ENCODE assay signal across 8 cellular contexts in the genomic region with DNA sequence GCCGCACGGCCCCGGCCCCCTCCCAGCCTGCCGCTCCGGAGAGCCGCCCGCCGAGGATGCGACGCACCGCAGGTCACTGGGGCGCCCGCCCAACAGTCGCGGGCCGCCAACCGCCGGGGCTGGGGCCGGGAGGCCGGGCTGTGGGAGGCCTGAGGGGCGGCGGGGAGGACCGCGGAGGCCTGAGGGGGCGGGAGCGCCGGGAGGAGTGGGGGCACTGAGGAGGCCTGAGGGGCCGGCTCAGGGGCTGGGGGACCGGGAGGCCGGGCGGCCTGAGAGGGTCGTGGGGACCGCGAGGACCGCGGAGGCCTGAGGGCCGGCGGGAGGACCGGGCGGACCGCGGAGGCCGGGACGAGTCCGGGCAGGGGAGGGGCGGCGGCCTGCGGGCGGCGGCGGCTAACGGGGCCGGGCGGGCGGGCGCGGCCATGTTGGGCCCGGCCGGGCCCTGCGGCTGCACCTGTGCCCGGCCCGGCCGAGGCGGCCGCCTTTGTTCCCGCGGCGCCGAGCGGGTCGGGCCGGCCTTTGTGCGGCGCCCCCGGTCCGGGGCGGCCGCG. TPM values are rescaled to one million over a fixed set of nuclear protein-coding genes. Genes with fewer than 3 reads are reported as not detected.
DNase-seq lines count a peak whose midpoint lies in the region; ATAC-seq and TF ChIP-seq lines count a peak whose summit lies in the region.

No MANE protein-coding gene starts in this region.

- H3K4me1 ChIP-seq in A673 (ENCODE audit: insufficient read depth, low read length, poor library complexity, severe bottlenecking) (peaks cover 28% of the 10 kb centered on the region), hepatocyte (ENCODE audit: insufficient read depth) (peaks cover 35% of the 10 kb centered on the region)

- H3K27me3 ChIP-seq in A673 (replicated peaks; ENCODE audit: insufficient read depth, low read depth, low read length, poor library complexity): no peaks in the 10 kb centered on the region
- H3K27me3 ChIP-seq in hepatocyte: no peaks in the 10 kb centered on the region

- H3K27ac ChIP-seq in A673 (ENCODE audit: low read depth, low read length, poor library complexity, severe bottlenecking): peak overlapping the region; percentile 98
- peak overlapping the region; percentile 97 for H3K27ac ChIP-seq in hepatocyte

- H3K4me1 Mint-ChIP-seq in activated B cell treated with CpG ODN at 0.5 μM for 24 hours: peaks cover 27% of the 10 kb centered on the region
- peaks cover 30% of the 10 kb centered on the region for H3K4me1 Mint-ChIP-seq in stimulated activated effector memory CD8-positive, alpha-beta T cell treated with anti-CD3 and anti-CD28 coated beads, Interleukin-12 subunit alpha, Interleukin-12 subunit beta, amount 100 ng/mL, for 72 hours

- peak overlapping the region; percentile 44 for H3K4me3 Mint-ChIP-seq in activated B cell treated with CpG ODN at 0.5 μM for 24 hours
- peak overlapping the region; percentile 82 for H3K4me3 Mint-ChIP-seq in stimulated activated effector memory CD8-positive, alpha-beta T cell treated with anti-CD3 and anti-CD28 coated beads, Interleukin-12 subunit alpha, Interleukin-12 subunit beta, amount 100 ng/mL, for 72 hours

- H3K9me3 Mint-ChIP-seq in activated B cell treated with CpG ODN at 0.5 μM for 24 hours: no peaks in the 10 kb centered on the region
- H3K9me3 Mint-ChIP-seq in stimulated activated effector memory CD8-positive, alpha-beta T cell treated with anti-CD3 and anti-CD28 coated beads, Interleukin-12 subunit alpha, Interleukin-12 subunit beta, amount 100 ng/mL, for 72 hours: no peaks in the 10 kb centered on the region

- CTCF ChIA-PET in A673 (lab: Charles Lee) (no interaction called here), activated B cell treated with CpG ODN at 0.5 μM for 24 hours (lab: Charles Lee) (no interaction called here)

- TF ChIP-seq CTCF in A673 (conservative IDR thresholded peaks at IDR 0.05; ENCODE audit: low read depth, low read length) (no peak), activated B cell treated with CpG ODN at 0.5 μM for 24 hours (IDR thresholded peaks at IDR 0.05) (no peak), hepatocyte (IDR thresholded peaks at IDR 0.05; ENCODE audit: poor library complexity) (no peak)

- ATAC-seq in GM18520 (IDR thresholded peaks at IDR 0.05; ENCODE audit: unreplicated experiment) (peak; percentile 4), HG02973 (IDR thresholded peaks at IDR 0.05; ENCODE audit: unreplicated experiment) (peak; percentile 7), activated B cell treated with CpG ODN at 0.5 μM for 24 hours (ENCODE audit: low read depth) (peak; percentile 1)
- no peak for ATAC-seq in stimulated activated effector memory CD8-positive, alpha-beta T cell treated with anti-CD3 and anti-CD28 coated beads, Interleukin-12 subunit alpha, Interleukin-12 subunit beta, amount 100 ng/mL, for 72 hours

- BruUV-seq in A673 (replicated peaks; lab: Mats Ljungman, UMichigan): no TSS peak

- H3K36me3 Mint-ChIP-seq in activated B cell treated with CpG ODN at 0.5 μM for 24 hours (ENCODE audit: low read depth): no peaks in the 10 kb centered on the region
- H3K36me3 Mint-ChIP-seq in stimulated activated effector memory CD8-positive, alpha-beta T cell treated with anti-CD3 and anti-CD28 coated beads, Interleukin-12 subunit alpha, Interleukin-12 subunit beta, amount 100 ng/mL, for 72 hours: peaks cover 31% of the 10 kb centered on the region

- H3K9me3 ChIP-seq in A673 (ENCODE audit: low read depth, low read length, poor library complexity, severe bottlenecking) (no peaks in the 10 kb centered on the region), hepatocyte (ENCODE audit: low read depth) (no peaks in the 10 kb centered on the region)

- no peaks in the 10 kb centered on the region for H3K9me2 ChIP-seq in hepatocyte (replicated peaks; ENCODE audit: insufficient read depth)

- H3K79me2 ChIP-seq in hepatocyte: peaks cover 47% of the 10 kb centered on the region

- H3K4me3 ChIP-seq in A673 (ENCODE audit: low read depth, low read length, poor library complexity, severe bottlenecking) (peak overlapping the region; percentile 98), hepatocyte (peak overlapping the region; percentile 96)

- no peak overlapping the region for H3K27ac Mint-ChIP-seq in activated B cell treated with CpG ODN at 0.5 μM for 24 hours
- H3K27ac Mint-ChIP-seq in stimulated activated effector memory CD8-positive, alpha-beta T cell treated with anti-CD3 and anti-CD28 coated beads, Interleukin-12 subunit alpha, Interleukin-12 subunit beta, amount 100 ng/mL, for 72 hours: no peak overlapping the region

- WGBS in hepatocyte (ENCODE audit: low lambda C conversion rate, missing lambda C conversion rate): no CpG with 5 or more reads among the region's 79 CpGs

- H3K36me3 ChIP-seq in A673 (ENCODE audit: insufficient read depth, low read length, poor library complexity, severe bottlenecking) (no peaks in the 10 kb centered on the region), hepatocyte (replicated peaks; ENCODE audit: insufficient read depth, low read depth) (no peaks in the 10 kb centered on the region)

- peak overlapping the region; percentile 95 for H3K4me2 ChIP-seq in hepatocyte

- DNase-seq in A673 (ENCODE audit: low spot score) (peak; percentile 46), activated B cell treated with CpG ODN at 0.5 μM for 24 hours (no peak), hepatocyte (ENCODE audit: low spot score) (peak; percentile 73), medulla oblongata (ENCODE audit: extremely low spot score) (no peak), retina (no peak)
- DNase-seq in stimulated activated effector memory CD8-positive, alpha-beta T cell treated with anti-CD3 and anti-CD28 coated beads, Interleukin-12 subunit alpha, Interleukin-12 subunit beta, amount 100 ng/mL, for 72 hours (ENCODE audit: low spot score in 2 of 2): peak; percentile 32 to 78

- H4K20me1 ChIP-seq in hepatocyte (ENCODE audit: insufficient read depth, poor library complexity, severe bottlenecking): peaks cover 7% of the 10 kb centered on the region

- no peaks in the 10 kb centered on the region for H3K27me3 Mint-ChIP-seq in activated B cell treated with CpG ODN at 0.5 μM for 24 hours

- intact Hi-C loops in A673 (cut with micrococcal nuclease; ENCODE audit: unreplicated experiment) (no loop called here), activated B cell treated with CpG ODN at 0.5 μM for 24 hours (cut with micrococcal nuclease) (loop anchor here (1.0 to 5.0 kb wide), 3 partner anchors 28 to 291 kb away; a partner anchor contains a TSS)

- H2AFZ ChIP-seq in hepatocyte: peak overlapping the region; percentile 91

- POLR2A ChIA-PET in A673 (lab: Charles Lee; ENCODE audit: low non-redundant PET) (no interaction called here), activated B cell treated with CpG ODN at 0.5 μM for 24 hours (lab: Charles Lee) (no interaction called here)

RNA-seq across cellular contexts. Expression of a gene that starts 0.4 kb away (rescaled TPM):
- total RNA-seq in A673 (2021) (227 and 231 TPM in 2 replicates), activated B cell treated with CpG ODN at 0.5 μM for 24 hours (40.3 and 44.6 TPM in 2 replicates), hepatocyte (26.9 and 30.8 TPM in 2 replicates)
- polyA plus RNA-seq in hepatocyte: 22.0 and 25.7 TPM in 2 replicates

RNA-seq across cellular contexts. Expression of a gene that starts 15.6 kb away (rescaled TPM):
- total RNA-seq in A673 (2021) (102 TPM in 2 replicates), activated B cell treated with CpG ODN at 0.5 μM for 24 hours (52.5 and 60.3 TPM in 2 replicates), hepatocyte (39.1 and 46.0 TPM in 2 replicates)
- polyA plus RNA-seq in hepatocyte: 24.4 and 29.4 TPM in 2 replicates

Comparison
In these comparisons a context has a peak if more than half of its experiments do, and no peak if none do; other contexts are left out.
1. DNase-seq: peak in A673 (single experiment), hepatocyte (single experiment) and stimulated activated effector memory CD8-positive, alpha-beta T cell treated with anti-CD3 and anti-CD28 coated beads, Interleukin-12 subunit alpha, Interleukin-12 subunit beta, amount 100 ng/mL, for 72 hours (2 of 2); none in activated B cell treated with CpG ODN at 0.5 μM for 24 hours (single experiment), medulla oblongata (single experiment) and retina (single experiment).